Comparison of ENCODE assay signal across 30 cellular contexts in genomic region chr3:52502808-52503350, GRCh38. TPM values are rescaled to one million over a fixed set of nuclear protein-coding genes. Genes with fewer than 3 reads are reported as not detected.
"Had no signal": no experiment of that assay in that cellular context is flagged by ENCODE, and none has a peak within 500 bp of the region (broad histone marks: within the 10 kb centered on the region; RNA-seq: fewer than 3 reads in every experiment).

No MANE protein-coding gene starts in this region.

- ATAC-seq: foreskin keratinocyte; gastroesophageal sphincter; heart left ventricle; left colon; lower lobe of right lung; natural killer cell; sciatic nerve; stimulated activated naive CD8-positive, alpha-beta T cell treated with anti-CD3 and anti-CD28 coated beads, Interleukin-15, amount 100 ng/mL, for 72 hours; upper lobe of right lung had no signal

- H3K4me2 ChIP-seq: smooth muscle cell had no signal

- H3K4me3 ChIP-seq: dorsolateral prefrontal cortex, esophagus muscularis mucosa, gastroesophageal sphincter, heart left ventricle, left ventricle myocardium inferior, lower lobe of right lung, pancreas, smooth muscle cell, suprapubic skin, transverse colon, upper lobe of right lung, uterus had no signal

- H3K36me3 ChIP-seq: neutrophil, pancreas, suprapubic skin, transverse colon, upper lobe of right lung, uterus had no signal

- DNase-seq: dorsolateral prefrontal cortex; effector CD4-positive, alpha-beta T cell; endodermal cell; foreskin keratinocyte; heart left ventricle; hippocampal formation; immature natural killer cell; islet precursor cell; kidney glomerular epithelial cell; left colon; left ventricle myocardium inferior; lower lobe of right lung; natural killer cell; stimulated activated CD4-positive, alpha-beta T cell treated with anti-CD3 and anti-CD28 coated beads, Interleukin-12 subunit alpha, Interleukin-12 subunit beta, amount 100 ng/mL, for 4 hours; stimulated activated CD4-positive, alpha-beta T cell treated with anti-CD3 and anti-CD28 coated beads, Interleukin-1b, Interleukin-23, amount 100 ng/mL, for 48 hours; stimulated activated CD4-positive, alpha-beta T cell treated with anti-CD3 and anti-CD28 coated beads, Interleukin-4, amount 100 ng/mL, for 1 hour; stimulated activated CD8-positive, alpha-beta memory T cell treated with anti-CD3 and anti-CD28 coated beads, Interleukin-4, amount 100 ng/mL, for 48 hours; stimulated activated naive CD4-positive, alpha-beta T cell; stimulated activated naive CD8-positive, alpha-beta T cell treated with anti-CD3 and anti-CD28 coated beads, Interleukin-15, amount 100 ng/mL, for 72 hours; transverse colon; upper lobe of right lung; uterus had no signal

- H3K27ac ChIP-seq: dorsolateral prefrontal cortex, esophagus muscularis mucosa, foreskin keratinocyte, gastroesophageal sphincter, heart left ventricle, left ventricle myocardium inferior, lower lobe of right lung, neutrophil, pancreas, suprapubic skin, transverse colon, upper lobe of right lung, uterus had no signal

- H3K9me3 ChIP-seq: esophagus muscularis mucosa, gastroesophageal sphincter, heart left ventricle, left ventricle myocardium inferior, lower lobe of right lung, neutrophil, pancreas, suprapubic skin, transverse colon, upper lobe of right lung, uterus had no signal

- H3K27me3 ChIP-seq: dorsolateral prefrontal cortex, esophagus muscularis mucosa, foreskin keratinocyte, gastroesophageal sphincter, heart left ventricle, pancreas, suprapubic skin, transverse colon, upper lobe of right lung, uterus had no signal

- H3K4me1 ChIP-seq: foreskin keratinocyte, left ventricle myocardium inferior, pancreas, transverse colon, uterus had no signal

RNA-seq across cellular contexts. Expression of gene STAB1, which starts 7.7 kb away (rescaled TPM):
- total RNA-seq: foreskin keratinocyte had no signal

RNA-seq across cellular contexts. Expression of gene TNNC1, which starts 49.0 kb away (rescaled TPM):
- total RNA-seq: endothelial cell of umbilical vein, foreskin keratinocyte had no signal
- polyA plus RNA-seq: immature natural killer cell had no signal
